Comparison of ENCODE assay signal across 13 cellular contexts in genomic region chr9:33186457-33187168, GRCh38. TPM values are rescaled to one million over a fixed set of nuclear protein-coding genes. Genes with fewer than 3 reads are reported as not detected.
A peak's percentile ranks its signal among the peaks of the same experiment; 100 is the strongest.
DNase-seq lines count a peak whose midpoint lies in the region; ATAC-seq and TF ChIP-seq lines count a peak whose summit lies in the region.
"Had no signal": no experiment of that assay in that cellular context is flagged by ENCODE, and none has a peak within 500 bp of the region (broad histone marks: within the 10 kb centered on the region; RNA-seq: fewer than 3 reads in every experiment).

No MANE protein-coding gene starts in this region.

- H3K4me1 Mint-ChIP-seq in mesothelial cell of epicardium (peaks cover 43% of the 10 kb centered on the region), type B pancreatic cell (ENCODE audit: unreplicated experiment) (peaks cover 32% of the 10 kb centered on the region)

- 20 to 36% methylated on average over 3 of the region's 3 CpGs for WGBS in esophagus, 2 donors

- no peaks in the 10 kb centered on the region for H3K36me3 ChIP-seq in esophagus (ENCODE audit: control insufficient read depth in 2 of 2, insufficient read depth in 2 of 2, low read length in 1 of 2)
- no peaks in the 10 kb centered on the region for H3K36me3 ChIP-seq in H7 (replicated peaks; ENCODE audit: control insufficient read depth, insufficient read depth, low read length)

- H3K4me3 Mint-ChIP-seq in mesothelial cell of epicardium (no peak overlapping the region), type B pancreatic cell (no peak overlapping the region)
- H3K4me3 Mint-ChIP-seq: activated T-cell treated with anti-CD3 and anti-CD28 coated beads, Interleukin-2, amount 50 U/mL, for 72 hours; naive thymus-derived CD8-positive, alpha-beta T cell had no signal

- H3K36me3 Mint-ChIP-seq in mesothelial cell of epicardium (no peaks in the 10 kb centered on the region), type B pancreatic cell (no peaks in the 10 kb centered on the region)
- H3K36me3 Mint-ChIP-seq: naive thymus-derived CD8-positive, alpha-beta T cell had no signal

- no peaks in the 10 kb centered on the region for H3K9me3 ChIP-seq in esophagus (ENCODE audit: control insufficient read depth in 2 of 2, insufficient read depth in 1 of 2, low read depth in 1 of 2, low read length in 1 of 2)

- peak overlapping the region; percentile 20 to 83 for H3K27ac ChIP-seq in esophagus (ENCODE audit: low read depth in 2 of 2, low read length in 1 of 2)
- H3K27ac ChIP-seq: VCaP had no signal

- H3K27me3 ChIP-seq in esophagus (ENCODE audit: control insufficient read depth in 1 of 2, insufficient read depth in 2 of 2, low read length in 2 of 2) (no peaks in the 10 kb centered on the region), H7 (ENCODE audit: control insufficient read depth, insufficient read depth, low read length) (no peaks in the 10 kb centered on the region; the same call in 1 of the 2 replicates)

- ATAC-seq in GM21526 (IDR thresholded peaks at IDR 0.05; ENCODE audit: low FRiP score, unreplicated experiment): no peak
- ATAC-seq: activated T-cell treated with anti-CD3 and anti-CD28 coated beads, Interleukin-2, amount 50 U/mL, for 72 hours; naive thymus-derived CD8-positive, alpha-beta T cell had no signal

- peaks cover 3% of the 10 kb centered on the region for H3K27me3 Mint-ChIP-seq in mesothelial cell of epicardium (ENCODE audit: low read depth)
- H3K27me3 Mint-ChIP-seq in type B pancreatic cell: peaks cover 5% of the 10 kb centered on the region

- TF ChIP-seq CTCF in mesothelial cell of epicardium (IDR thresholded peaks at IDR 0.05; ENCODE audit: unreplicated experiment): no peak
- no peak for TF ChIP-seq CTCF in type B pancreatic cell (conservative IDR thresholded peaks at IDR 0.05)

- peaks cover 11 to 14% of the 10 kb centered on the region in 2 donors for H3K4me1 ChIP-seq in esophagus (ENCODE audit: control insufficient read depth in 2 of 2, insufficient read depth in 2 of 2, low read length in 1 of 2)

- H3K9me3 Mint-ChIP-seq in mesothelial cell of epicardium (peaks cover 7% of the 10 kb centered on the region), type B pancreatic cell (peaks cover 4% of the 10 kb centered on the region)
- H3K9me3 Mint-ChIP-seq: activated T-cell treated with anti-CD3 and anti-CD28 coated beads, Interleukin-2, amount 50 U/mL, for 72 hours; naive thymus-derived CD8-positive, alpha-beta T cell had no signal

- H3K4me3 ChIP-seq in esophagus (ENCODE audit: low read depth in 1 of 2, low read length in 2 of 2) (no peak overlapping the region), H7 (ENCODE audit: insufficient read depth, low read depth, low read length) (no peak overlapping the region)

- DNase-seq in RPMI7951 (ENCODE audit: low read depth) (peak; percentile 27), mesothelial cell of epicardium (ENCODE audit: low spot score in 2 of 2, unreplicated experiment in 2 of 2) (no peak), type B pancreatic cell (ENCODE audit: extremely low spot score, unreplicated experiment) (no peak), H7 (no peak), AG20443 (ENCODE audit: low spot score) (no peak)
- DNase-seq: activated T-cell treated with anti-CD3 and anti-CD28 coated beads, Interleukin-2, amount 50 U/mL, for 72 hours; cerebellar nuclear complex; naive thymus-derived CD8-positive, alpha-beta T cell; SIG-M5 had no signal

- peak overlapping the region; percentile 68 for H3K27ac Mint-ChIP-seq in mesothelial cell of epicardium
- H3K27ac Mint-ChIP-seq in type B pancreatic cell: peak overlapping the region; percentile 66
- H3K27ac Mint-ChIP-seq: activated T-cell treated with anti-CD3 and anti-CD28 coated beads, Interleukin-2, amount 50 U/mL, for 72 hours had no signal

RNA-seq across cellular contexts. Expression of gene B4GALT1, which starts 19.5 kb away (rescaled TPM):
- total RNA-seq in RPMI7951 (2014; rRNA removed; shearing (Covaris generic)): 35.4 and 38.7 TPM in 2 replicates
- 10 to 100 TPM; 26.0 to 29.2 TPM for polyA plus RNA-seq in esophagus
- 78.3 to 81.4 TPM (median 78.9 TPM) in 3 replicates for total RNA-seq in mesothelial cell of epicardium
- 91.9 and 150 TPM in 2 replicates for total RNA-seq in type B pancreatic cell (ENCODE audit: low replicate concordance)
- 5.5 and 6.7 TPM in 2 replicates for total RNA-seq in H7 (2014; rRNA removed; shearing (Covaris generic))

RNA-seq across cellular contexts. Expression of gene SPINK4, which starts 53.4 kb away (rescaled TPM):
- not detected in 2 replicates for total RNA-seq in RPMI7951 (2014; rRNA removed; shearing (Covaris generic))
- not detected for polyA plus RNA-seq in esophagus
- total RNA-seq in mesothelial cell of epicardium (not detected in 3 replicates), type B pancreatic cell (ENCODE audit: low replicate concordance) (not detected in 2 replicates)
- total RNA-seq in H7 (2014; rRNA removed; shearing (Covaris generic)): not detected in 2 replicates
- total RNA-seq: activated T-cell treated with anti-CD3 and anti-CD28 coated beads, Interleukin-2, amount 50 U/mL, for 72 hours; LHCN-M2; naive thymus-derived CD8-positive, alpha-beta T cell had no signal
- polyA plus RNA-seq: naive thymus-derived CD8-positive, alpha-beta T cell had no signal
